In genomic region chr22:42820075-42820763, GRCh38 we compare ENCODE assay signal across 8 cellular contexts. TPM values are rescaled to one million over a fixed set of nuclear protein-coding genes. Genes with fewer than 3 reads are reported as not detected.
DNase-seq lines count a peak whose midpoint lies in the region; ATAC-seq, FAIRE-seq and TF ChIP-seq lines count a peak whose summit lies in the region.

No MANE protein-coding gene starts in this region.

- no peaks in the 10 kb centered on the region for H3K27me3 Mint-ChIP-seq in chondrocyte (ENCODE audit: low read depth)
- no peaks in the 10 kb centered on the region for H3K27me3 Mint-ChIP-seq in naive B cell

- peak; percentile 85 for FAIRE-seq in G401.6 (lab: Jason Lieb, UNC)

- no peak overlapping the region for H3K4me3 Mint-ChIP-seq in chondrocyte (ENCODE audit: unreplicated experiment)
- H3K4me3 Mint-ChIP-seq in naive B cell = peak overlapping the region in 1 of 8 donors; percentile 16

- H3K27ac Mint-ChIP-seq in chondrocyte (ENCODE audit: unreplicated experiment) (peak overlapping the region; percentile 77), naive B cell (peak overlapping the region in 4 of 6 donors; percentile 42 to 75 (median 58))

- H3K4me1 Mint-ChIP-seq in chondrocyte (ENCODE audit: low read depth) (peaks cover 47% of the 10 kb centered on the region), naive B cell (peaks cover 0 to 8% (median 6%) of the 10 kb centered on the region in 3 donors)

- H3K36me3 Mint-ChIP-seq in chondrocyte (ENCODE audit: low read depth) = peaks cover 28% of the 10 kb centered on the region
- peaks cover 6 to 17% of the 10 kb centered on the region in 2 donors for H3K36me3 Mint-ChIP-seq in naive B cell

- peak; percentile 84 for TF ChIP-seq CTCF in chondrocyte (IDR thresholded peaks at IDR 0.05)

- H3K9me3 Mint-ChIP-seq in chondrocyte (ENCODE audit: low read depth) (peaks cover 7% of the 10 kb centered on the region), naive B cell (peaks cover 0 to 5% (median 0%) of the 10 kb centered on the region in 7 donors)

- DNase-seq in NCI-H2196 (lab: John Stamatoyannopoulos, UW; ENCODE audit: unreplicated experiment) (peak; percentile 66), chondrocyte (ENCODE audit: low spot score) (no peak), naive B cell (peak; percentile 36), NCI-H510A (lab: John Stamatoyannopoulos, UW) (no peak), iPS-NIHi7 (ENCODE audit: extremely low spot score) (no peak)
- no peak for DNase-seq in activated CD4-positive, alpha-beta T cell treated with anti-CD3 and anti-CD28 coated beads, Interleukin-2, amount 50 U/mL, for 1 hour

- ATAC-seq in naive B cell (ENCODE audit: low read depth in 2 of 2) (no peak), GM19452 (IDR thresholded peaks at IDR 0.05; ENCODE audit: unreplicated experiment) (no peak)

RNA-seq across cellular contexts. Expression of gene ARFGAP3, which starts 36.9 kb away (rescaled TPM):
- 79.6 to 88.1 TPM (median 80.8 TPM) in 3 replicates for total RNA-seq in chondrocyte
- polyA plus RNA-seq in naive B cell (ENCODE audit: low read depth in 6 of 6) = 10 to 100 TPM; 24.2 to 48.6 (median 35.3) TPM

Comparison
In these comparisons a context has a peak if more than half of its experiments do, and no peak if none do; other contexts are left out.
1. DNase-seq: peak in NCI-H2196 (single experiment) and naive B cell (single experiment); none in chondrocyte (single experiment), NCI-H510A (single experiment), iPS-NIHi7 (single experiment) and activated CD4-positive, alpha-beta T cell treated with anti-CD3 and anti-CD28 coated beads, Interleukin-2, amount 50 U/mL, for 1 hour (single experiment).